Comparison of ENCODE assay signal across 8 cellular contexts in genomic region chr15:34673241-34673640, GRCh38.
"Had no signal": no experiment of that assay in that cellular context is flagged by ENCODE, and none has a peak within 500 bp of the region (broad histone marks: within the 10 kb centered on the region; RNA-seq: fewer than 3 reads in every experiment).

No MANE protein-coding gene starts in this region.

- H3K4me2 ChIP-seq: KMS-11 had no signal

- H3K4me3 Mint-ChIP-seq: IgD-negative memory B cell had no signal

- DNase-seq: IMR-90, KBM-7, KG1 had no signal

- H3K27ac Mint-ChIP-seq: IgD-negative memory B cell had no signal

- ATAC-seq: HepG2 had no signal

- H3K9me3 Mint-ChIP-seq: IgD-negative memory B cell had no signal

- H3K27ac ChIP-seq: HL-60, KMS-11 had no signal

- FAIRE-seq: HepG2, HTR-8/SVneo had no signal

- H3K4me1 Mint-ChIP-seq: IgD-negative memory B cell had no signal

- H3K9ac ChIP-seq: KMS-11 had no signal

- H3K36me3 Mint-ChIP-seq: IgD-negative memory B cell had no signal
